9 cellular contexts compared by ENCODE assay signal in genomic region chr2:241546771-241547498, GRCh38.
DNase-seq lines count a peak whose midpoint lies in the region; ATAC-seq lines count a peak whose summit lies in the region.
"Had no signal": no experiment of that assay in that cellular context is flagged by ENCODE, and none has a peak within 500 bp of the region (broad histone marks: within the 10 kb centered on the region; RNA-seq: fewer than 3 reads in every experiment).

No MANE protein-coding gene starts in this region.

- H3K9ac ChIP-seq in adipocyte (ENCODE audit: low read length) (no peak overlapping the region), iPS-15b (ENCODE audit: low read depth, low read length) (peak overlapping the region; percentile 16)

- peak overlapping the region; percentile 6 for H3K4me3 ChIP-seq in adipocyte (ENCODE audit: low read length)
- no peak overlapping the region for H3K4me3 ChIP-seq in iPS-15b (ENCODE audit: low read depth, low read length)

- H3K27me3 ChIP-seq in adipocyte (replicated peaks; ENCODE audit: control insufficient read depth, insufficient read depth, low read length), result peaks cover 3% of the 10 kb centered on the region
- H3K27me3 ChIP-seq in iPS-15b (ENCODE audit: control insufficient read depth, insufficient read depth, low read length), result peaks cover 16% of the 10 kb centered on the region

- H3K4me1 ChIP-seq in adipocyte (ENCODE audit: control insufficient read depth, insufficient read depth, low read length) (peaks cover 10% of the 10 kb centered on the region), iPS-15b (ENCODE audit: control insufficient read depth, insufficient read depth, low read length) (no peaks in the 10 kb centered on the region)

- ATAC-seq in HG02970 (IDR thresholded peaks at IDR 0.05; ENCODE audit: low FRiP score, unreplicated experiment), result no peak

- peak; percentile 55 for DNase-seq in NCI-H82 (lab: John Stamatoyannopoulos, UW)
- no peak for DNase-seq in NCI-H82 treated with DMSO at 0.1 percent for 48 hours (lab: John Stamatoyannopoulos, UW; ENCODE audit: unreplicated experiment)
- DNase-seq in adipocyte (ENCODE audit: low read depth), result peak; percentile 64
- peak; percentile 52 for DNase-seq in superior temporal gyrus (ENCODE audit: extremely low spot score)
- no peak for DNase-seq in activated CD4-positive, CD25-positive, alpha-beta regulatory T cell (lab: John Stamatoyannopoulos, UW)
- no peak for DNase-seq in Kasumi-1 (lab: John Stamatoyannopoulos, UW)
- DNase-seq: NCI-H2029 had no signal

- H3K9me3 ChIP-seq in adipocyte (ENCODE audit: control insufficient read depth, low read length), result no peaks in the 10 kb centered on the region
- no peaks in the 10 kb centered on the region for H3K9me3 ChIP-seq in iPS-15b (ENCODE audit: control insufficient read depth, insufficient read depth, low read length)

- no peaks in the 10 kb centered on the region for H3K36me3 ChIP-seq in adipocyte (ENCODE audit: control insufficient read depth, insufficient read depth, low read length, severe bottlenecking)
- H3K36me3 ChIP-seq in iPS-15b (ENCODE audit: control insufficient read depth, insufficient read depth, low read length), result no peaks in the 10 kb centered on the region

Comparison
In these comparisons a context has a peak if more than half of its experiments do, and no peak if none do; other contexts are left out.
1. DNase-seq: peak in NCI-H82 (single experiment), adipocyte (single experiment) and superior temporal gyrus (single experiment); none in NCI-H82 treated with DMSO at 0.1 percent for 48 hours (single experiment), activated CD4-positive, CD25-positive, alpha-beta regulatory T cell (0 of 4) and Kasumi-1 (0 of 2).